36 cellular contexts compared by ENCODE assay signal in the genomic region with DNA sequence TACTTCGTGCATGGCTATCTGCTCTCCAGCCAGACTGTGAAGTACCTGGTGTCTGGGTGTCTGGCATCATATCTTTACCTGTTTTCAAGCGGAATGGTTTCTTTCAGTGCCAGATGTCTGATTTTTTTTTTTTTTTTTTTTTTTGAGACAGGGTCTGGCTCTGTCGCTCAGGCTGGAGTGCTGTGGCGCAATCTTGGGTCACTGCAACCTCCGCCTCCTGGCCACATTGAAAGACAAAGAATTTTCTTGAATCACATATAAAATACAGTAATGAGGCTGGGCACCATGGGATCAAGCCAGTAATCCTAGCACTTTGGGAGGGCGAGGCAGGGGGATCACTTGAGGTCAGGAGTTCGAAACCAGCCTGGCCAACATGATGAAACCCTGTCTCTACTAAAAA. TPM values are rescaled to one million over a fixed set of nuclear protein-coding genes. Genes with fewer than 3 reads are reported as not detected.
"Had no signal": no experiment of that assay in that cellular context is flagged by ENCODE, and none has a peak within 500 bp of the region (broad histone marks: within the 10 kb centered on the region; RNA-seq: fewer than 3 reads in every experiment).

No MANE protein-coding gene starts in this region.

- H3K27me3 ChIP-seq: adrenal gland, body of pancreas, breast epithelium had no signal

- H3K9me3 ChIP-seq: adrenal gland, body of pancreas, breast epithelium had no signal

- DNase-seq: activated CD4-positive, alpha-beta T cell treated with anti-CD3 and anti-CD28 coated beads for 36 hours; activated CD4-positive, alpha-beta T cell treated with anti-CD3 and anti-CD28 coated beads, Interleukin-2, amount 10 ng/mL, durations not matched to agents 7 days and 5 days; activated CD4-positive, alpha-beta T cell treated with anti-CD3 and anti-CD28 coated beads, Interleukin-2, amount 50 U/mL, for 48 hours; activated CD8-positive, alpha-beta T cell treated with anti-CD3 and anti-CD28 coated beads, Interleukin-2, amount 10 ng/mL, durations not matched to agents 7 days and 5 days; activated gamma-delta T cell; activated naive CD4-positive, alpha-beta T cell treated with Interleukin-2 at 50 U/mL for 16 hours; activated T-cell treated with anti-CD3 and anti-CD28 coated beads, Interleukin-2, amount 50 U/mL, for 24 hours; adrenal gland; body of pancreas; Karpas-422; KBM-7; MV-4-11; NCI-H1092; NCI-H1436 treated with DMSO at 0.1 percent for 48 hours; NCI-H1694 treated with DMSO at 0.1 percent for 48 hours; NCI-H2029; NCI-H2227 treated with DMSO at 0.1 percent for 48 hours; NCI-H446; NCI-H524; NCI-H69; SIG-M5; T-cell; T-helper 2 cell; T-helper 9 cell had no signal

- H3K4me3 ChIP-seq: adrenal gland, body of pancreas, breast epithelium had no signal

- FAIRE-seq: astrocyte, RCC 7860, TTC549 had no signal

- H3K4me3 Mint-ChIP-seq: activated CD4-positive, alpha-beta T cell treated with anti-CD3 and anti-CD28 coated beads for 36 hours; activated CD4-positive, alpha-beta T cell treated with anti-CD3 and anti-CD28 coated beads, Interleukin-2, amount 10 ng/mL, durations not matched to agents 7 days and 5 days; activated CD8-positive, alpha-beta T cell treated with anti-CD3 and anti-CD28 coated beads, Interleukin-2, amount 10 ng/mL, durations not matched to agents 7 days and 5 days; activated naive CD4-positive, alpha-beta T cell treated with anti-CD3 and anti-CD28 coated beads, Interleukin-2, amount 50 U/mL, for 24 hours; activated T-cell treated with anti-CD3 and anti-CD28 coated beads, Interleukin-2, amount 50 U/mL, for 24 hours; T-cell; WTC11 had no signal

- H3K36me3 ChIP-seq: adrenal gland, breast epithelium had no signal

- H3K27ac Mint-ChIP-seq: activated CD4-positive, alpha-beta T cell treated with anti-CD3 and anti-CD28 coated beads for 36 hours; activated CD4-positive, alpha-beta T cell treated with anti-CD3 and anti-CD28 coated beads, Interleukin-2, amount 10 ng/mL, durations not matched to agents 7 days and 5 days; activated CD8-positive, alpha-beta T cell treated with anti-CD3 and anti-CD28 coated beads, Interleukin-2, amount 10 ng/mL, durations not matched to agents 7 days and 5 days; activated naive CD4-positive, alpha-beta T cell treated with anti-CD3 and anti-CD28 coated beads, Interleukin-2, amount 50 U/mL, for 24 hours; activated T-cell treated with anti-CD3 and anti-CD28 coated beads, Interleukin-2, amount 50 U/mL, for 24 hours; activated T-helper 2 cell treated with anti-CD3 and anti-CD28 coated beads, Interferon-gamma antibody, Interleukin-2, Interleukin-4, amounts not matched to agents 10 μg/mL and 5 μg/mL and 100 μg/mL, durations not matched to agents 14 hours and 24 hours and 36 hours; T-cell; WTC11 had no signal

- H3K36me3 Mint-ChIP-seq: activated naive CD4-positive, alpha-beta T cell treated with anti-CD3 and anti-CD28 coated beads, Interleukin-2, amount 50 U/mL, for 24 hours; T-cell; WTC11 had no signal

- H3K27ac ChIP-seq: adrenal gland, body of pancreas, breast epithelium, RWPE1 had no signal

- ATAC-seq: activated CD4-positive, alpha-beta T cell treated with anti-CD3 and anti-CD28 coated beads for 36 hours; activated CD4-positive, CD25-positive, alpha-beta regulatory T cell treated with anti-CD3 and anti-CD28 coated beads, Interleukin-2, amount 50 U/mL, for 24 hours; activated CD8-positive, alpha-beta T cell treated with anti-CD3 and anti-CD28 coated beads, Interleukin-2, amount 10 ng/mL, durations not matched to agents 7 days and 5 days; body of pancreas; Right ventricle myocardium inferior; SK-N-SH treated with all-trans-retinoic acid at 6 μM for 48 hours; T-cell; WTC11 had no signal

RNA-seq across cellular contexts. Expression of gene MESP1, which starts 2.8 kb away (rescaled TPM):
- total RNA-seq: astrocyte had no signal

RNA-seq across cellular contexts. Expression of gene MESP2, which starts 22.3 kb away (rescaled TPM):
- total RNA-seq: activated CD4-positive, alpha-beta T cell treated with anti-CD3 and anti-CD28 coated beads, Interleukin-2, amount 10 ng/mL, durations not matched to agents 7 days and 5 days; activated CD8-positive, alpha-beta T cell treated with anti-CD3 and anti-CD28 coated beads, Interleukin-2, amount 10 ng/mL, durations not matched to agents 7 days and 5 days; astrocyte; MCF 10A; T-cell had no signal
